In the genomic region with DNA sequence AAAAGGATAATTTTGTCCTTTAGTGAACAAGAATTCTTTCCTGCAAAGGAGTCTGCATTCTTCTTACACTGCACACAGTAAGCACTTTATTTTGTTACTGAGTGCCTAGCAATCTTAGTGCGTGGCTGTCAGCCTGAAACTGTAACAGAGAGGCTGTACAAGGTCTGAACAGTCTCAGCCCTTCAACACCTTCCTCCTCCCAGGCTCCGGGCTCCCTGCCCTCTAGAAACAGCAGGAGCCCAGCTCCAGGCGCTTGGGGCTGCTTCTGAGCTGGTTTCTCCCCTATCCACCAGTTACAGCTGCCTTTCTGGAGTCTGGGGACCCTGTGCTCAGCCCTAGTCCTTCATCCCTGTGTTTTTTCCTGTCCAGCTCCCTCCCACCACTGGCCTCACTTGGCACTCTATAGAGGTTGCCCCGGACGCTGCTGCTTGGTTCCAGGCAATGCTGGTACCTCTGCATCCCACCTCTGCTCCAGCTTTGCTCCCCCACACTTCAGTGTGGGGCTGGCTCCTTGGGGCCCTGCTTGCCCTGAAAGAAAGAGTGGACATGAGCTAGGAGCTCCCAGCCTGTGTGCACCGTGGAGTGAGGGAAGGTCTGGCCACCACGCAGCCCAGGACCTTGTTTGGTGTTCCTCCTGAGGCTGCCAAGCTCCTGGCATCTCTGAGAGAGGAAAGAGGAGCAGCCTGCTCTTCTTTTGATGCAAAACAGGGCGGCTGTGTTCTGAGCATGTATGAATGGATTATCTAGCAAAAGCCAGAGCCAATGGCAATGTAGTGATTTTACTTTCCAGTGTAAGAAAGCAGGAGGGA, we compare ENCODE assay signal across 14 cellular contexts.
A peak's percentile ranks its signal among the peaks of the same experiment; 100 is the strongest.
DNase-seq lines count a peak whose midpoint lies in the region; ATAC-seq and TF ChIP-seq lines count a peak whose summit lies in the region.
"Had no signal": no experiment of that assay in that cellular context is flagged by ENCODE, and none has a peak within 500 bp of the region (broad histone marks: within the 10 kb centered on the region; RNA-seq: fewer than 3 reads in every experiment).

No MANE protein-coding gene starts in this region.

- H3K9me3 ChIP-seq in HUES64 (ENCODE audit: insufficient read depth, low read depth, low read length) (no peaks in the 10 kb centered on the region), testis (no peaks in the 10 kb centered on the region)
- H3K9me3 ChIP-seq: neutrophil had no signal

- 77% methylated on average over 8 of the region's 8 CpGs for WGBS in HUES64
- 48 to 56% methylated on average over 8 of the region's 8 CpGs for WGBS in testis, 2 donors

- POLR2A ChIA-PET in activated CD4-positive, alpha-beta T cell treated with anti-CD3 and anti-CD28 coated beads, Interleukin-2, amount 10 ng/mL, durations not matched to agents 7 days and 5 days (lab: Charles Lee): interaction anchor here (0.9 kb wide), 1 partner anchor 89 kb away, joined by 4 read pairs; no protein-coding TSS in a partner anchor

- TF ChIP-seq POLR2A in testis (IDR thresholded peaks at IDR 0.05): no peak

- peaks cover 20% of the 10 kb centered on the region for H3K36me3 ChIP-seq in HUES64 (ENCODE audit: insufficient read depth, low read length)
- H3K36me3 ChIP-seq in testis (ENCODE audit: low read depth, missing control alignments): no peaks in the 10 kb centered on the region
- H3K36me3 ChIP-seq: neutrophil had no signal

- CTCF ChIA-PET in activated CD4-positive, alpha-beta T cell treated with anti-CD3 and anti-CD28 coated beads, Interleukin-2, amount 10 ng/mL, durations not matched to agents 7 days and 5 days (lab: Charles Lee): interaction anchor here (0.6 kb wide), 1 partner anchor 603 kb away, joined by 3 read pairs; no protein-coding TSS in a partner anchor

- H3K9me3 Mint-ChIP-seq in stimulated activated effector memory CD8-positive, alpha-beta T cell treated with anti-CD3 and anti-CD28 coated beads, Interleukin-12 subunit alpha, Interleukin-12 subunit beta, amount 100 ng/mL, for 72 hours: no peaks in the 10 kb centered on the region
- H3K9me3 Mint-ChIP-seq in activated CD4-positive, alpha-beta T cell treated with anti-CD3 and anti-CD28 coated beads, Interleukin-2, amount 10 ng/mL, durations not matched to agents 7 days and 5 days: no peaks in the 10 kb centered on the region

- H3K4me3 Mint-ChIP-seq in stimulated activated effector memory CD8-positive, alpha-beta T cell treated with anti-CD3 and anti-CD28 coated beads, Interleukin-12 subunit alpha, Interleukin-12 subunit beta, amount 100 ng/mL, for 72 hours: no peak overlapping the region
- H3K4me3 Mint-ChIP-seq in activated CD4-positive, alpha-beta T cell treated with anti-CD3 and anti-CD28 coated beads, Interleukin-2, amount 10 ng/mL, durations not matched to agents 7 days and 5 days: no peak overlapping the region

- H3K27ac ChIP-seq in HUES64 (ENCODE audit: low read depth, low read length) (0 out of 2 replicates have a peak overlapping the region, but pooled peaks have one; percentile 0), caudate nucleus (ENCODE audit: low read depth, low read length) (peak overlapping the region; percentile 46), testis (no peak overlapping the region)
- H3K27ac ChIP-seq: neutrophil had no signal

- H3K36me3 Mint-ChIP-seq in stimulated activated effector memory CD8-positive, alpha-beta T cell treated with anti-CD3 and anti-CD28 coated beads, Interleukin-12 subunit alpha, Interleukin-12 subunit beta, amount 100 ng/mL, for 72 hours: no peaks in the 10 kb centered on the region
- H3K36me3 Mint-ChIP-seq in activated CD4-positive, alpha-beta T cell treated with anti-CD3 and anti-CD28 coated beads, Interleukin-2, amount 10 ng/mL, durations not matched to agents 7 days and 5 days (ENCODE audit: low read depth): no peaks in the 10 kb centered on the region

- ATAC-seq in stimulated activated effector memory CD8-positive, alpha-beta T cell treated with anti-CD3 and anti-CD28 coated beads, Interleukin-12 subunit alpha, Interleukin-12 subunit beta, amount 100 ng/mL, for 72 hours: peak; percentile 24

- no peak overlapping the region for H3K4me3 ChIP-seq in HUES64 (ENCODE audit: low read length)
- no peak overlapping the region for H3K4me3 ChIP-seq in testis

- peaks cover 6% of the 10 kb centered on the region for H3K27me3 Mint-ChIP-seq in activated CD4-positive, alpha-beta T cell treated with anti-CD3 and anti-CD28 coated beads, Interleukin-2, amount 10 ng/mL, durations not matched to agents 7 days and 5 days

- no peak overlapping the region for H3K27ac Mint-ChIP-seq in stimulated activated effector memory CD8-positive, alpha-beta T cell treated with anti-CD3 and anti-CD28 coated beads, Interleukin-12 subunit alpha, Interleukin-12 subunit beta, amount 100 ng/mL, for 72 hours
- H3K27ac Mint-ChIP-seq in activated CD4-positive, alpha-beta T cell treated with anti-CD3 and anti-CD28 coated beads, Interleukin-2, amount 10 ng/mL, durations not matched to agents 7 days and 5 days: no peak overlapping the region

- H3K27me3 ChIP-seq in HUES64 (ENCODE audit: insufficient read depth, low read length): no peaks in the 10 kb centered on the region
- no peaks in the 10 kb centered on the region for H3K27me3 ChIP-seq in testis

- TF ChIP-seq CTCF in testis (IDR thresholded peaks at IDR 0.05): no peak

- H3K4me1 ChIP-seq in HUES64 (ENCODE audit: insufficient read depth, low read length) (peaks cover 14% of the 10 kb centered on the region), testis (no peaks in the 10 kb centered on the region)

- intact Hi-C loops in testis (cut with DNase I; ENCODE audit: low total_unique reads): no loop called here

- DNase-seq in caudate nucleus (lab: John Stamatoyannopoulos, UW) (peak in 8 of 61 donors; percentile 13 to 44 (median 22)), medulla oblongata (ENCODE audit: extremely low spot score) (peak; percentile 46), testis (no peak)
- no peak for DNase-seq in stimulated activated effector memory CD8-positive, alpha-beta T cell treated with anti-CD3 and anti-CD28 coated beads, Interleukin-12 subunit alpha, Interleukin-12 subunit beta, amount 100 ng/mL, for 72 hours (ENCODE audit: low spot score in 2 of 2)
- no peak for DNase-seq in stimulated activated CD4-positive, alpha-beta T cell treated with anti-CD3 and anti-CD28 coated beads, Interleukin-4, amount 100 ng/mL, for 24 hours
- no peak for DNase-seq in activated CD4-positive, alpha-beta T cell treated with anti-CD3 and anti-CD28 coated beads, Interleukin-2, amount 10 ng/mL, durations not matched to agents 7 days and 5 days
- DNase-seq: activated CD4-positive, alpha-beta T cell treated with anti-CD3 and anti-CD28 coated beads, Interleukin-2, amount 50 U/mL, for 48 hours; activated effector memory CD4-positive, alpha-beta T cell treated with anti-CD3 and anti-CD28 coated beads, Interleukin-2, amount 50 U/mL, for 16 hours; NCI-H1930; NCI-H774; SIG-M5; stimulated activated CD8-positive, alpha-beta memory T cell treated with anti-CD3 and anti-CD28 coated beads, Interleukin-4, amount 100 ng/mL, for 48 hours had no signal

- H3K4me1 Mint-ChIP-seq in stimulated activated effector memory CD8-positive, alpha-beta T cell treated with anti-CD3 and anti-CD28 coated beads, Interleukin-12 subunit alpha, Interleukin-12 subunit beta, amount 100 ng/mL, for 72 hours: no peaks in the 10 kb centered on the region
- no peaks in the 10 kb centered on the region for H3K4me1 Mint-ChIP-seq in activated CD4-positive, alpha-beta T cell treated with anti-CD3 and anti-CD28 coated beads, Interleukin-2, amount 10 ng/mL, durations not matched to agents 7 days and 5 days

- H3K9ac ChIP-seq in HUES64 (ENCODE audit: low read depth, low read length): 0 out of 2 replicates have a peak overlapping the region, but pooled peaks have one; percentile 24

Comparison
In these comparisons a context has a peak if more than half of its experiments do, and no peak if none do; other contexts are left out.
1. H3K27ac ChIP-seq: peak in HUES64 (single experiment) and caudate nucleus (single experiment); none in testis (0 of 2).